In the genomic region with DNA sequence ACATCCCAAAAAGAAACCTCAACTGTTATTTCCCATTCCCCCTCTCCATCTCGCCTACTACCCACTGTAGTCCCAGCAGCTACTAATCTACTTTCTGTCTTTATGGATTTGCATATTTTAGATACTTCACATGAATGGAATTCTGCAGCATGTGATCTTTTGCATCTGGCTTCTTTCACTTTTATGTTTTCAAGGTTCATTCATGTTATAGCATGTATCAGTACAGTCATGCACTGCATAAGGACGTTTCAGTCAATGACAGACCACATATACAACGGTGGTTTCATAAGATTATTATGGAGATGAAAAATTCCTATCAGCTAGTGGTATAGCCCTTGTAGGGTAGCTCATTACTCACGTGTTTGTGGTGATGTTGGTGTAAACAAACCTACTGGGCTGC, we compare ENCODE assay signal across 25 cellular contexts. TPM values are rescaled to one million over a fixed set of nuclear protein-coding genes. Genes with fewer than 3 reads are reported as not detected.
A peak's percentile ranks its signal among the peaks of the same experiment; 100 is the strongest.
DNase-seq lines count a peak whose midpoint lies in the region; ATAC-seq and TF ChIP-seq lines count a peak whose summit lies in the region.
"Had no signal": no experiment of that assay in that cellular context is flagged by ENCODE, and none has a peak within 500 bp of the region (broad histone marks: within the 10 kb centered on the region; RNA-seq: fewer than 3 reads in every experiment).

No MANE protein-coding gene starts in this region.

- DNase-seq in EL (peak; percentile 26), HPDE6-E6E7 (ENCODE audit: extremely low spot score) (peak; percentile 1), choroid plexus epithelial cell (ENCODE audit: low read depth) (peak; percentile 46), iris pigment epithelial cell (ENCODE audit: low read depth) (peak; percentile 20), upper lobe of right lung (no peak), glomerular visceral epithelial cell (ENCODE audit: extremely low spot score) (no peak), SHP77 (lab: John Stamatoyannopoulos, UW) (no peak)
- DNase-seq: activated CD4-positive, alpha-beta T cell treated with anti-CD3 and anti-CD28 coated beads for 36 hours; activated naive CD4-positive, alpha-beta T cell treated with anti-CD3 and anti-CD28 coated beads, Interleukin-2, amount 50 U/mL, for 16 hours; amygdala; Caco-2; GF-D8; GM23248; head of caudate nucleus; NCI-H1930; NCI-H524 treated with DMSO at 0.1 percent for 48 hours; ovary; PC-9; SHP77 treated with DMSO at 0.1 percent for 48 hours; stimulated activated naive B cell treated with anti-CD40 and anti-IgM and Interleukin-4, amounts not matched to agents 10 μg/mL and 1 μg/mL and 100 μg/mL, for 72 hours; substantia nigra; trophoblast cell had no signal

- intact Hi-C loops in upper lobe of right lung (cut with DNase I), result no loop called here

- H3K9me3 ChIP-seq in upper lobe of right lung, result no peaks in the 10 kb centered on the region
- H3K9me3 ChIP-seq: Caco-2, ovary had no signal

- TF ChIP-seq CTCF in choroid plexus epithelial cell (conservative IDR thresholded peaks at IDR 0.05; ENCODE audit: low read depth, low read length), result no peak
- TF ChIP-seq CTCF in upper lobe of right lung (IDR thresholded peaks at IDR 0.05), result no peak

- H3K4me3 ChIP-seq in choroid plexus epithelial cell (ENCODE audit: low read depth, low read length) (no peak overlapping the region), upper lobe of right lung (no peak overlapping the region)
- H3K4me3 ChIP-seq: GM23248, K562, ovary, PC-9 had no signal

- H3K4me1 ChIP-seq in upper lobe of right lung, result no peaks in the 10 kb centered on the region
- H3K4me1 ChIP-seq: Caco-2 had no signal

- H3K27ac ChIP-seq in upper lobe of right lung, result no peak overlapping the region
- H3K27ac ChIP-seq: GM23248, ovary, PC-9, VCaP had no signal

- no peak for ATAC-seq in upper lobe of right lung
- no peak for ATAC-seq in HG02759 (IDR thresholded peaks at IDR 0.05; ENCODE audit: unreplicated experiment)
- ATAC-seq: activated CD4-positive, alpha-beta T cell treated with anti-CD3 and anti-CD28 coated beads for 36 hours; K562; stimulated activated naive B cell treated with anti-CD40 and anti-IgM and Interleukin-4, amounts not matched to agents 10 μg/mL and 1 μg/mL and 100 μg/mL, for 72 hours had no signal

- H3K27me3 ChIP-seq in upper lobe of right lung, result no peaks in the 10 kb centered on the region
- H3K27me3 ChIP-seq: ovary had no signal

- peaks cover 44% of the 10 kb centered on the region for H3K36me3 ChIP-seq in upper lobe of right lung
- H3K36me3 ChIP-seq: ovary had no signal

RNA-seq across cellular contexts. Expression of gene PCNX4, which starts 24.5 kb away (rescaled TPM):
- total RNA-seq in upper lobe of right lung, result 39.9 TPM

RNA-seq across cellular contexts. Expression of gene DHRS7, which starts 49.0 kb away (rescaled TPM):
- total RNA-seq in upper lobe of right lung, result 69.3 TPM

Comparison
In these comparisons a context has a peak if more than half of its experiments do, and no peak if none do; other contexts are left out.
1. DNase-seq: peak in EL (single experiment), HPDE6-E6E7 (single experiment), choroid plexus epithelial cell (single experiment) and iris pigment epithelial cell (single experiment); none in upper lobe of right lung (single experiment), glomerular visceral epithelial cell (single experiment) and SHP77 (0 of 2).